Comparison of ENCODE assay signal across 21 cellular contexts in genomic region chr12:117985182-117985581, GRCh38. TPM values are rescaled to one million over a fixed set of nuclear protein-coding genes. Genes with fewer than 3 reads are reported as not detected.
DNase-seq lines count a peak whose midpoint lies in the region; ATAC-seq and TF ChIP-seq lines count a peak whose summit lies in the region.
"Had no signal": no experiment of that assay in that cellular context is flagged by ENCODE, and none has a peak within 500 bp of the region (broad histone marks: within the 10 kb centered on the region; RNA-seq: fewer than 3 reads in every experiment).

No MANE protein-coding gene starts in this region.

- no peaks in the 10 kb centered on the region for H3K36me3 ChIP-seq in lower lobe of right lung

- intact Hi-C loops in lower lobe of right lung (cut with DNase I): no loop called here

- H3K27ac ChIP-seq in foreskin keratinocyte (no peak overlapping the region), lower lobe of right lung (no peak overlapping the region)

- no peaks in the 10 kb centered on the region for H3K9me3 ChIP-seq in lower lobe of right lung
- H3K9me3 ChIP-seq: Caco-2 had no signal

- no peaks in the 10 kb centered on the region for H3K27me3 ChIP-seq in foreskin keratinocyte
- H3K27me3 ChIP-seq in lower lobe of right lung (ENCODE audit: low read depth): peaks cover 4% of the 10 kb centered on the region

- peak; percentile 9 for DNase-seq in AG10803 (ENCODE audit: low read depth)
- peak; percentile 5 for DNase-seq in HCEC 1CT
- peak; percentile 3 for DNase-seq in NCI-H226
- DNase-seq in foreskin keratinocyte: peak; percentile 14 to 49
- DNase-seq in NCI-H1436 (lab: John Stamatoyannopoulos, UW): no peak
- DNase-seq in lower lobe of right lung: no peak
- DNase-seq in Kasumi-1 (lab: John Stamatoyannopoulos, UW): no peak
- DNase-seq in stimulated activated naive CD8-positive, alpha-beta T cell treated with anti-CD3 and anti-CD28 coated beads, Interleukin-15, Interleukin-2, amounts not matched to agents 100 U/mL and 50 U/mL, for 24 hours: no peak
- DNase-seq: Caco-2; CD4-positive, alpha-beta memory T cell; DMS 273 treated with DMSO at 0.1 percent for 48 hours; DND-41; GDM1; NCI-H1105; NCI-H2029 treated with DMSO at 0.1 percent for 48 hours; NCI-H345; NCI-H524; NCI-H774; Right ventricle myocardium superior had no signal

- H3K4me3 ChIP-seq in AG10803 (ENCODE audit: low read length) (no peak overlapping the region), lower lobe of right lung (no peak overlapping the region)

- H3K4me1 ChIP-seq in foreskin keratinocyte (peaks cover 14% of the 10 kb centered on the region), lower lobe of right lung (no peaks in the 10 kb centered on the region)
- H3K4me1 ChIP-seq: Caco-2 had no signal

- ATAC-seq in foreskin keratinocyte (no peak), lower lobe of right lung (no peak)
- no peak for ATAC-seq in stimulated activated naive CD8-positive, alpha-beta T cell treated with anti-CD3 and anti-CD28 coated beads, Interleukin-15, Interleukin-2, amounts not matched to agents 100 U/mL and 50 U/mL, for 24 hours

- TF ChIP-seq CTCF in AG10803 (conservative IDR thresholded peaks at IDR 0.05; ENCODE audit: low read length) (no peak), foreskin keratinocyte (conservative IDR thresholded peaks at IDR 0.05) (no peak), lower lobe of right lung (IDR thresholded peaks at IDR 0.05) (no peak)

RNA-seq across cellular contexts. Expression of gene KSR2, which starts 16.4 kb away (rescaled TPM):
- total RNA-seq in foreskin keratinocyte (under 0.01 and 0.03 TPM in 2 replicates), lower lobe of right lung (1.0 TPM)
- under 0.01 TPM in 2 replicates for polyA plus RNA-seq in foreskin keratinocyte
- total RNA-seq: A673, Right ventricle myocardium superior had no signal
- polyA plus RNA-seq: BJ had no signal

RNA-seq across cellular contexts. Expression of gene RFC5, which starts 31.3 kb away (rescaled TPM):
- total RNA-seq in foreskin keratinocyte: 39.3 and 49.6 TPM in 2 replicates
- polyA plus RNA-seq in foreskin keratinocyte: 22.0 and 30.2 TPM in 2 replicates
- total RNA-seq in lower lobe of right lung: 7.3 TPM

Comparison
In these comparisons a context has a peak if more than half of its experiments do, and no peak if none do; other contexts are left out.
1. DNase-seq: peak in AG10803 (single experiment), HCEC 1CT (single experiment), NCI-H226 (single experiment) and foreskin keratinocyte (2 of 2); none in NCI-H1436 (single experiment), lower lobe of right lung (single experiment), Kasumi-1 (0 of 2) and stimulated activated naive CD8-positive, alpha-beta T cell treated with anti-CD3 and anti-CD28 coated beads, Interleukin-15, Interleukin-2, amounts not matched to agents 100 U/mL and 50 U/mL, for 24 hours (single experiment).